Comparison of ENCODE assay signal across 13 cellular contexts in genomic region chr12:62331306-62331705, GRCh38.
DNase-seq lines count a peak whose midpoint lies in the region; ATAC-seq and TF ChIP-seq lines count a peak whose summit lies in the region.
"Had no signal": no experiment of that assay in that cellular context is flagged by ENCODE, and none has a peak within 500 bp of the region (broad histone marks: within the 10 kb centered on the region; RNA-seq: fewer than 3 reads in every experiment).

No MANE protein-coding gene starts in this region.

- peak; percentile 63 for ATAC-seq in GM18870 (IDR thresholded peaks at IDR 0.05; ENCODE audit: unreplicated experiment)
- ATAC-seq in GM21717 (IDR thresholded peaks at IDR 0.05; ENCODE audit: unreplicated experiment), result peak; percentile 61
- peak; percentile 73 for ATAC-seq in HG03342 (IDR thresholded peaks at IDR 0.05; ENCODE audit: unreplicated experiment)
- peak; percentile 46 for ATAC-seq in memory B cell (ENCODE audit: low read depth)
- ATAC-seq in lower lobe of right lung, result no peak
- no peak for ATAC-seq in omental fat pad (ENCODE audit: low FRiP score)

- H3K4me1 Mint-ChIP-seq in memory B cell, result peaks cover 7% of the 10 kb centered on the region

- DNase-seq in memory B cell (ENCODE audit: low spot score in 2 of 2) (no peak), lower lobe of right lung (no peak), nucleus accumbens (lab: John Stamatoyannopoulos, UW) (no peak), omental fat pad (ENCODE audit: low spot score) (no peak), GM19240 (ENCODE audit: insufficient read length, low spot score) (no peak)
- DNase-seq: activated CD4-positive, CD25-positive, alpha-beta regulatory T cell treated with anti-CD3 and anti-CD28 coated beads, Interleukin-2, amount 50 U/mL, for 72 hours; C1 segment of cervical spinal cord; ovary had no signal

- no peaks in the 10 kb centered on the region for H3K27me3 ChIP-seq in lower lobe of right lung (ENCODE audit: low read depth)
- H3K27me3 ChIP-seq: ovary had no signal

- no peaks in the 10 kb centered on the region for H3K4me1 ChIP-seq in lower lobe of right lung

- intact Hi-C loops in lower lobe of right lung (cut with DNase I), result no loop called here

- H3K27me3 Mint-ChIP-seq in memory B cell, result no peaks in the 10 kb centered on the region
- H3K27me3 Mint-ChIP-seq: IgD-negative memory B cell had no signal

- no peak overlapping the region for H3K4me3 ChIP-seq in lower lobe of right lung
- H3K4me3 ChIP-seq: ovary, smooth muscle cell had no signal

- no peaks in the 10 kb centered on the region for H3K9me3 ChIP-seq in lower lobe of right lung
- H3K9me3 ChIP-seq: ovary had no signal

- H3K27ac Mint-ChIP-seq in memory B cell, result peak overlapping the region; percentile 20

- H3K36me3 ChIP-seq in lower lobe of right lung, result peaks cover 6% of the 10 kb centered on the region
- H3K36me3 ChIP-seq: ovary had no signal

- H3K4me3 Mint-ChIP-seq in memory B cell, result no peak overlapping the region
- H3K4me3 Mint-ChIP-seq: IgD-negative memory B cell had no signal

- H3K36me3 Mint-ChIP-seq in memory B cell, result peaks cover 22% of the 10 kb centered on the region

- peaks cover 3% of the 10 kb centered on the region for H3K9me3 Mint-ChIP-seq in memory B cell

- H3K27ac ChIP-seq in lower lobe of right lung, result no peak overlapping the region
- H3K27ac ChIP-seq: ovary had no signal

- TF ChIP-seq CTCF in lower lobe of right lung (IDR thresholded peaks at IDR 0.05) (no peak), omental fat pad (IDR thresholded peaks at IDR 0.05) (no peak)

Comparison
In these comparisons a context has a peak if more than half of its experiments do, and no peak if none do; other contexts are left out.
1. ATAC-seq: peak in GM18870 (single experiment), GM21717 (single experiment), HG03342 (single experiment) and memory B cell (single experiment); none in lower lobe of right lung (0 of 2) and omental fat pad (single experiment).